21 cellular contexts compared by ENCODE assay signal in genomic region chr9:35740243-35740642, GRCh38. TPM values are rescaled to one million over a fixed set of nuclear protein-coding genes. Genes with fewer than 3 reads are reported as not detected.
"Had no signal": no experiment of that assay in that cellular context is flagged by ENCODE, and none has a peak within 500 bp of the region (broad histone marks: within the 10 kb centered on the region; RNA-seq: fewer than 3 reads in every experiment).

No MANE protein-coding gene starts in this region.

- ATAC-seq: effector memory CD8-positive, alpha-beta T cell; left ventricle myocardium superior; mucosa of descending colon; naive thymus-derived CD4-positive, alpha-beta T cell; pancreas had no signal

- H3K9me3 Mint-ChIP-seq: activated naive CD4-positive, alpha-beta T cell treated with anti-CD3 and anti-CD28 coated beads for 36 hours; effector memory CD8-positive, alpha-beta T cell; memory B cell had no signal

- H3K27ac ChIP-seq: ascending aorta, pancreas, testis, upper lobe of left lung had no signal

- H3K27me3 ChIP-seq: ascending aorta, pancreas, stomach, testis, upper lobe of left lung had no signal

- H3K4me3 ChIP-seq: ascending aorta, mucosa of descending colon, pancreas, stomach, testis, upper lobe of left lung had no signal

- H3K9me3 ChIP-seq: ascending aorta, mucosa of descending colon, pancreas, stomach, testis, upper lobe of left lung had no signal

- H3K27ac Mint-ChIP-seq: activated naive CD4-positive, alpha-beta T cell treated with anti-CD3 and anti-CD28 coated beads for 36 hours; memory B cell had no signal

- H3K27me3 Mint-ChIP-seq: effector memory CD8-positive, alpha-beta T cell; memory B cell; naive thymus-derived CD4-positive, alpha-beta T cell had no signal

- H3K4me1 ChIP-seq: testis had no signal

- H3K4me3 Mint-ChIP-seq: activated naive CD4-positive, alpha-beta T cell treated with anti-CD3 and anti-CD28 coated beads for 36 hours; effector memory CD8-positive, alpha-beta T cell; memory B cell; naive thymus-derived CD4-positive, alpha-beta T cell had no signal

- FAIRE-seq: pancreas had no signal

- DNase-seq: activated CD4-positive, CD25-positive, alpha-beta regulatory T cell treated with anti-CD3 and anti-CD28 coated beads, Interleukin-2, amount 50 U/mL, for 72 hours; activated naive CD4-positive, alpha-beta T cell treated with anti-CD3 and anti-CD28 coated beads for 36 hours; activated T-cell treated with anti-CD3 and anti-CD28 coated beads for 4 hours; dermis blood vessel endothelial cell; effector memory CD8-positive, alpha-beta T cell; foreskin melanocyte; head of caudate nucleus; kidney glomerular epithelial cell; left ventricle myocardium superior; mucosa of descending colon; pancreas; stimulated activated CD4-positive, alpha-beta T cell treated with anti-CD3 and anti-CD28 coated beads, Interleukin-1b, Interleukin-23, amount 100 ng/mL, for 48 hours; stomach; T-helper 9 cell; testis; upper lobe of left lung had no signal

RNA-seq across cellular contexts. Expression of gene MSMP, which starts 13.8 kb away (rescaled TPM):
- total RNA-seq: ascending aorta, chondrocyte, fibroblast of lung, left ventricle myocardium superior, stomach had no signal
- polyA plus RNA-seq: fibroblast of lung; naive thymus-derived CD4-positive, alpha-beta T cell had no signal
